10 cellular contexts compared by ENCODE assay signal in the genomic region with DNA sequence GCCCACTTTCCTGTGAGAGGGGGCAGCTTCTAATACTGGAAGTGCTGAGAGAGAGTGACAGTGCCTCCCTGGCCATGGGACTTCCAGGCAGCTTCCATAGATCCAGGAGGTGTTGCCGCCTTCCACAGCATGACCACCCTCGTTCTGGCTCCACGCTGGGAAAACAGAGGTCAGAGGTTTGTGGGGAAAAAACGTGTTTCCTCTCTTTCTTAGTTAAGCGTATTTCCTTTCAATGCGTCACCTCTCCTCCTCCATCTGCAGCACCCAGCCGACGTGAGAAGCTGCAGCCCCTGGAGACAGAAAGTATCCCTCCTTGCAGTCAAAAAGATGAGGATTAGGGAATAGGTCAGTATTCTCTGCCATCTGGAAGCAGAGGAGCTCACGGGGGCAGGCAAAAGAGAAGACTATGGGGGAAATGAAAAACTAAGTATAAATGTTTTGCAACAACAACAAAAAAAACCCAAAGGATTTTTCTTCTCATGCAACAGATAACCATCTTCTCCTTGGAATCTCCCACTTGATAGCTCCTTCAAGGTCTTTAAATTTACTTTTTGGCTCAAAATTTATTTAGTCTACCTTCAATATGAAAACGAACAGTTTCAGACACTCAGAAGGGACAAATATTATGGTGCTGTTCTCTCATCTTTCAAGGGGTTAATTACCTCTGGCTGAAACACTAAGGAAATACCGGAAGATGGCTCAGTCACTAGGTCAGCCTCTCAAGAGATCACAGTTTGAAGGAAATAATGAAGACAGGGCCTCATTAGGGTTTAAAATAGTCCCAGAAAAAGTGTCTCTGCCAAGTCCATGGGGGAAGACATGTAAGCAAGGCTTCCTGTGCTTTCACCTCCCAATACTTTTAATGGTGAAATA. TPM values are rescaled to one million over a fixed set of nuclear protein-coding genes. Genes with fewer than 3 reads are reported as not detected.
DNase-seq lines count a peak whose midpoint lies in the region; ATAC-seq, FAIRE-seq and TF ChIP-seq lines count a peak whose summit lies in the region.
"Had no signal": no experiment of that assay in that cellular context is flagged by ENCODE, and none has a peak within 500 bp of the region (broad histone marks: within the 10 kb centered on the region; RNA-seq: fewer than 3 reads in every experiment).

No MANE protein-coding gene starts in this region.

- no peak overlapping the region; a peak in 1 of 4 replicates for H3K4me2 ChIP-seq in H1 (ENCODE audit: insufficient read depth in 1 of 2, low read depth in 2 of 2, low read length in 2 of 2)

- H4K8ac ChIP-seq in H1 (ENCODE audit: extremely low read depth, insufficient read depth, low read length): no peak overlapping the region

- H3K4ac ChIP-seq in H1 (replicated peaks; ENCODE audit: insufficient read length, low read depth, low read length): peak overlapping the region; percentile 57

- H3K9me3 ChIP-seq in A673 (ENCODE audit: low read depth, low read length, poor library complexity, severe bottlenecking): no peaks in the 10 kb centered on the region
- no peaks in the 10 kb centered on the region for H3K9me3 ChIP-seq in H1 (ENCODE audit: insufficient read depth in 2 of 2, low read depth in 1 of 2, low read length in 1 of 2)
- H3K9me3 ChIP-seq in mesodermal cell (ENCODE audit: control insufficient read depth, low read length): no peaks in the 10 kb centered on the region
- H3K9me3 ChIP-seq in esophagus muscularis mucosa: no peaks in the 10 kb centered on the region

- no peak for TF ChIP-seq RAD21 in H1 (IDR thresholded peaks at IDR 0.05 in 1 of 2, conservative IDR thresholded peaks at IDR 0.05 in 1 of 2; ENCODE audit: low read depth in 2 of 2, low read length in 2 of 2)

- H3K79me2 ChIP-seq in H1 (ENCODE audit: control insufficient read depth in 1 of 2, insufficient read depth in 2 of 2, low read length in 2 of 2): peaks cover 0 to 37% of the 10 kb centered on the region in 2 experiments; a peak in 2 of 4 replicates

- H3K9ac ChIP-seq in H1 (replicated peaks in 1 of 4; ENCODE audit: extremely low read depth in 1 of 4, low read depth in 3 of 4, low read length in 3 of 4): no peak overlapping the region

- no peaks in the 10 kb centered on the region for H4K20me1 ChIP-seq in H1 (replicated peaks in 1 of 2; ENCODE audit: control insufficient read depth in 1 of 2, insufficient read depth in 2 of 2, low read length in 2 of 2)

- intact Hi-C loops in A673 (cut with micrococcal nuclease; ENCODE audit: unreplicated experiment) (no loop called here), esophagus muscularis mucosa (cut with DNase I) (no loop called here)

- no peaks in the 10 kb centered on the region for H3K23me2 ChIP-seq in H1 (ENCODE audit: low read depth, low read length)

- WGBS in H1 (ENCODE audit: extremely low coverage in 1 of 2, insufficient coverage in 1 of 2, insufficient read length in 1 of 2, insufficient replicate concordance in 2 of 2, low coverage in 1 of 2, low lambda C conversion rate in 2 of 2, missing lambda C conversion rate in 1 of 2), 2 experiments: 83% methylated on average over 11 of the region's 11 CpGs; no CpG with 5 or more reads in 1 of the 2 experiments
- WGBS in mesodermal cell (ENCODE audit: insufficient coverage in 2 of 2), 2 experiments: 31 to 45% methylated on average over 5 of the region's 11 CpGs
- WGBS in esophagus muscularis mucosa: 74% methylated on average over 11 of the region's 11 CpGs

- no peak overlapping the region for H3K56ac ChIP-seq in H1 (replicated peaks; ENCODE audit: insufficient read length, low read depth, low read length)

- H3K79me1 ChIP-seq in H1 (ENCODE audit: low read depth, low read length): peaks cover 3% of the 10 kb centered on the region; the same call in 1 of the 2 replicates

- peak overlapping the region; percentile 18; the same call in 1 of the 2 replicates for H2AK5ac ChIP-seq in H1 (ENCODE audit: low read depth, low read length)

- FAIRE-seq in H1 (lab: Jason Lieb, UNC): no peak
- FAIRE-seq: urothelium cell line had no signal

- no TSS peak for BruUV-seq in A673 (replicated peaks; lab: Mats Ljungman, UMichigan)

- no peak overlapping the region for H2BK15ac ChIP-seq in H1 (ENCODE audit: low read length)

- H2BK20ac ChIP-seq in H1 (ENCODE audit: low read length): peak overlapping the region; percentile 38

- H4K5ac ChIP-seq in H1 (ENCODE audit: insufficient read length, low read depth, low read length): no peak overlapping the region

- CTCF ChIA-PET in A673 (lab: Charles Lee) (no interaction called here), H1 (lab: Charles Lee; ENCODE audit: partially characterized antibody) (interaction anchor here (0.7 to 4.2 kb wide), 9 partner anchors 16 to 55 kb away, joined by 3 to 16 read pairs (median 3); no protein-coding TSS in a partner anchor)

- POLR2A ChIA-PET in A673 (lab: Charles Lee; ENCODE audit: low non-redundant PET) (no interaction called here), H1 (lab: Charles Lee; ENCODE audit: partially characterized antibody) (interaction anchor here (0.8 to 2.2 kb wide), 6 partner anchors 8 to 99 kb away, joined by 3 to 8 read pairs (median 4); no protein-coding TSS in a partner anchor)

- peak overlapping the region; percentile 80 for H2BK5ac ChIP-seq in H1 (ENCODE audit: low read depth, low read length)

- TF ChIP-seq POLR2A in H1 (IDR thresholded peaks at IDR 0.05; ENCODE audit: control extremely low read depth in 1 of 2, low read depth in 2 of 2, low read length in 2 of 2) (no peak), esophagus muscularis mucosa (IDR thresholded peaks at IDR 0.05; ENCODE audit: low read depth) (no peak)

- no peak for TF ChIP-seq EP300 in H1 (IDR thresholded peaks at IDR 0.05; ENCODE audit: borderline replicate concordance in 1 of 2, low read depth in 2 of 2, low read length in 2 of 2)
- TF ChIP-seq EP300 in esophagus muscularis mucosa (IDR thresholded peaks at IDR 0.05): no peak

- H4K91ac ChIP-seq in H1 (replicated peaks; ENCODE audit: insufficient read length, low read length): peak overlapping the region; percentile 78

- no peak overlapping the region for H3K14ac ChIP-seq in H1 (ENCODE audit: insufficient read length)

- TF ChIP-seq CTCF in A673 (conservative IDR thresholded peaks at IDR 0.05; ENCODE audit: low read depth, low read length) (no peak), H1 (IDR thresholded peaks at IDR 0.05; ENCODE audit: control extremely low read depth in 1 of 3, insufficient read depth in 1 of 3, low read depth in 1 of 3, low read length in 3 of 3) (no peak), esophagus muscularis mucosa (IDR thresholded peaks at IDR 0.05) (no peak)

- H3K4me1 ChIP-seq in A673 (ENCODE audit: insufficient read depth, low read length, poor library complexity, severe bottlenecking) (peaks cover 15% of the 10 kb centered on the region), H1 (replicated peaks in 1 of 4; ENCODE audit: control insufficient read depth in 3 of 4, insufficient read depth in 4 of 4, low read length in 3 of 4) (peaks cover 9 to 26% (median 16%) of the 10 kb centered on the region in 4 experiments), mesodermal cell (ENCODE audit: control insufficient read depth, insufficient read depth, low read length, poor library complexity, severe bottlenecking) (peaks cover 24% of the 10 kb centered on the region), esophagus muscularis mucosa (peaks cover 34 to 44% (median 36%) of the 10 kb centered on the region in 4 donors)

- H2AFZ ChIP-seq in H1 (ENCODE audit: low read length): no peak overlapping the region

- DNase-seq in A673 (ENCODE audit: low spot score) (no peak), Kasumi-1 (lab: John Stamatoyannopoulos, UW) (peak; percentile 35 to 40), H1 (ENCODE audit: low read depth in 1 of 2, low spot score in 2 of 2) (no peak), NCI-H345 treated with DMSO at 0.1 percent for 48 hours (lab: John Stamatoyannopoulos, UW; ENCODE audit: unreplicated experiment) (no peak), esophagus muscularis mucosa (ENCODE audit: extremely low spot score) (no peak)
- DNase-seq: foreskin melanocyte had no signal

- no peak for ATAC-seq in GM21360 (IDR thresholded peaks at IDR 0.05; ENCODE audit: unreplicated experiment)
- no peak for ATAC-seq in esophagus mucosa

- peak overlapping the region; percentile 90 for H2BK12ac ChIP-seq in H1 (ENCODE audit: low read depth, low read length)

- H3K27me3 ChIP-seq in A673 (replicated peaks; ENCODE audit: insufficient read depth, low read depth, low read length, poor library complexity): no peaks in the 10 kb centered on the region
- no peaks in the 10 kb centered on the region for H3K27me3 ChIP-seq in H1 (replicated peaks in 1 of 4; ENCODE audit: control insufficient read depth in 3 of 4, extremely low read depth in 1 of 4, insufficient read depth in 3 of 4, low read length in 3 of 4)
- no peaks in the 10 kb centered on the region for H3K27me3 ChIP-seq in esophagus muscularis mucosa

- H2BK120ac ChIP-seq in H1 (replicated peaks; ENCODE audit: low read depth, low read length): peak overlapping the region; percentile 89

- H3K23ac ChIP-seq in H1 (ENCODE audit: insufficient read length): no peak overlapping the region

- peak overlapping the region; percentile 76; the same call in 1 of the 2 replicates for H3K18ac ChIP-seq in H1 (ENCODE audit: extremely low read depth, low read length)

- H3K27ac ChIP-seq in A673 (ENCODE audit: low read depth, low read length, poor library complexity, severe bottlenecking) (peak overlapping the region; percentile 43), H1 (ENCODE audit: low read depth, low read length) (peak overlapping the region; percentile 35; the same call in 1 of the 2 replicates), mesodermal cell (ENCODE audit: low read depth, low read length, severe bottlenecking) (peak overlapping the region; percentile 59), esophagus muscularis mucosa (replicated peaks in 1 of 4) (peak overlapping the region in 2 of 4 donors; percentile 26 to 57)

- no peak overlapping the region for H3K4me3 ChIP-seq in A673 (ENCODE audit: low read depth, low read length, poor library complexity, severe bottlenecking)
- H3K4me3 ChIP-seq in H1 (ENCODE audit: extremely low read depth in 1 of 4, insufficient read depth in 2 of 4, low read depth in 3 of 4, low read length in 4 of 4): no peak overlapping the region
- H3K4me3 ChIP-seq in mesodermal cell (ENCODE audit: extremely low read depth, insufficient read depth, low read length, poor library complexity, severe bottlenecking): no peak overlapping the region
- H3K4me3 ChIP-seq in esophagus muscularis mucosa: no peak overlapping the region

- H3K36me3 ChIP-seq in A673 (ENCODE audit: insufficient read depth, low read length, poor library complexity, severe bottlenecking) (peaks cover 24% of the 10 kb centered on the region), H1 (ENCODE audit: control insufficient read depth in 2 of 4, insufficient read depth in 4 of 4, low read length in 3 of 4) (peaks cover 13 to 42% (median 29%) of the 10 kb centered on the region in 4 experiments; a peak in 7 of 8 replicates), mesodermal cell (ENCODE audit: control insufficient read depth, insufficient read depth, low read length) (peaks cover 49% of the 10 kb centered on the region), esophagus muscularis mucosa (peaks cover 39 to 53% (median 46%) of the 10 kb centered on the region in 4 donors)

RNA-seq across cellular contexts. Expression of a gene that starts 38.0 kb away (rescaled TPM):
- total RNA-seq in A673 (2021) (31.6 and 35.8 TPM in 2 replicates), esophagus muscularis mucosa (10 to 100 TPM; 49.9 to 94.0 (median 63.8) TPM), esophagus mucosa (16.9 TPM)
- total RNA-seq in H1 (2021; fragmentation: NEBNext Ultra II Directional; extraction: Animal tissue kit (Norgen Biotek cat#: 25700)): 49.3 and 59.3 TPM in 2 replicates
- polyA plus RNA-seq in H1 (2011; rRNA removed): 19.1 and 19.3 TPM in 2 replicates
- polyA plus RNA-seq in H1 (2011; cell fraction: cytosol; rRNA removed): 23.2 TPM
- 14.4 TPM for polyA plus RNA-seq in H1 (2011; cell fraction: nucleus; rRNA removed)
- polyA plus RNA-seq in H1 (2012, experiment 1 of 2): 19.9 to 33.7 TPM (median 25.2 TPM) in 4 replicates
- 4.4 TPM for polyA plus RNA-seq in H1 (2012, experiment 2 of 2)
- polyA plus RNA-seq in H1 (2013, experiment 1 of 2): 22.6 TPM
- polyA plus RNA-seq in H1 (2013, experiment 2 of 2): 23.5 TPM
- 40.1 and 53.5 TPM in 2 replicates for polyA minus RNA-seq in H1 (2011; rRNA and poly(A)+ RNA removed)
- polyA minus RNA-seq in H1 (2011; cell fraction: cytosol; rRNA and poly(A)+ RNA removed): 35.7 TPM
- polyA minus RNA-seq in H1 (2011; cell fraction: nucleus; rRNA and poly(A)+ RNA removed): 45.8 TPM
- polyA plus RNA-seq in mesodermal cell (2013, experiment 1 of 2): 19.9 TPM
- polyA plus RNA-seq in mesodermal cell (2013, experiment 2 of 2): 17.7 TPM

Comparison
In these comparisons a context has a peak if more than half of its experiments do, and no peak if none do; other contexts are left out.
1. DNase-seq: peak in Kasumi-1 (2 of 2); none in A673 (single experiment), H1 (0 of 2), NCI-H345 treated with DMSO at 0.1 percent for 48 hours (single experiment) and esophagus muscularis mucosa (single experiment).